19 cellular contexts compared by ENCODE assay signal in the genomic region with DNA sequence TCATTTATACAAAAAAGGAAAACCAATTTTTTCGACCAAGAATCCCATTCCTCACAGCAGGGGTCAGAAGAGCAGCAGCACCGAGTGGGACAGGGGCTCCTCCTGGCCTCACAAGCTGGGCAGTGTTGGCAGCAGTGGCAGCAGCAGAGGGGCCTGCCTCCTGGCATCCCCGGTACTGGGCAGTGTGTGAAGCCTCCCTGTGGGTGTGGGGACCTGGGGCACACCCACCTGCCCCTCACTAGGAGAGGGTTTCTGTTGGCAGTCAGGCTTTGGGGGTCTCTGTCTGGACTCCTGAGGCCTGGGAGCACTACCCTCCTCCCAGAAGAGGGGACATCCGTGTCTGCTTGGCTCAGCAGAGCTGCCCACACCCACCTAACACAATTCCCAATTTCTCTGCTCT.
DNase-seq lines count a peak whose midpoint lies in the region; ATAC-seq and TF ChIP-seq lines count a peak whose summit lies in the region.
"Had no signal": no experiment of that assay in that cellular context is flagged by ENCODE, and none has a peak within 500 bp of the region (broad histone marks: within the 10 kb centered on the region; RNA-seq: fewer than 3 reads in every experiment).

No MANE protein-coding gene starts in this region.

- no peak for TF ChIP-seq CTCF in MCF 10A (IDR thresholded peaks at IDR 0.05; ENCODE audit: unreplicated experiment)
- TF ChIP-seq CTCF in breast epithelium (IDR thresholded peaks at IDR 0.05) = no peak
- no peak for TF ChIP-seq CTCF in HCT116 (IDR thresholded peaks at IDR 0.05 in 2 of 3, conservative IDR thresholded peaks at IDR 0.05 in 1 of 3; ENCODE audit: borderline replicate concordance in 1 of 3, insufficient read depth in 1 of 3, low read depth in 2 of 3, low read length in 2 of 3)
- no peak for TF ChIP-seq CTCF in glutamatergic neuron (IDR thresholded peaks at IDR 0.05; ENCODE audit: partially characterized antibody, unreplicated experiment)
- no peak for TF ChIP-seq CTCF in coronary artery (IDR thresholded peaks at IDR 0.05)

- H3K9me3 ChIP-seq in breast epithelium = no peaks in the 10 kb centered on the region
- no peaks in the 10 kb centered on the region for H3K9me3 ChIP-seq in HCT116 (ENCODE audit: control insufficient read depth in 1 of 2, insufficient read depth in 1 of 2, low read depth in 1 of 2, low read length in 2 of 2)
- H3K9me3 ChIP-seq: A549 had no signal

- H3K27ac Mint-ChIP-seq in MCF 10A (ENCODE audit: low read depth, unreplicated experiment) = no peak overlapping the region
- H3K27ac Mint-ChIP-seq in glutamatergic neuron (ENCODE audit: unreplicated experiment) = peak overlapping the region; percentile 43
- H3K27ac Mint-ChIP-seq: CD4-positive, CD25-positive, alpha-beta regulatory T cell; CD8-positive, alpha-beta memory T cell; H9 had no signal

- DNase-seq in MCF 10A (ENCODE audit: unreplicated experiment) (no peak), breast epithelium (ENCODE audit: low spot score in 2 of 2) (no peak), HCT116 (ENCODE audit: low read depth, low spot score) (no peak), glutamatergic neuron (no peak), coronary artery (ENCODE audit: low spot score) (no peak)
- no peak for DNase-seq in stimulated activated CD4-positive, alpha-beta T cell treated with anti-CD3 and anti-CD28 coated beads, Interleukin-4, amount 100 ng/mL, for 4 hours
- DNase-seq: AML-193; CD4-positive, CD25-positive, alpha-beta regulatory T cell; CD8-positive, alpha-beta memory T cell; COR-L47; DMS 273 treated with DMSO at 0.1 percent for 48 hours; DMS53; DND-41; EL; H9 had no signal

- POLR2A ChIA-PET in MCF 10A (lab: Yijun Ruan, JAX) = no interaction called here
- POLR2A ChIA-PET in HCT116 (lab: Charles Lee) = no interaction called here

- no peaks in the 10 kb centered on the region for H4K20me1 ChIP-seq in HCT116 (ENCODE audit: insufficient read depth)

- H3K27me3 ChIP-seq in breast epithelium (no peaks in the 10 kb centered on the region), HCT116 (ENCODE audit: insufficient read depth, low read length) (no peaks in the 10 kb centered on the region)

- no peak overlapping the region for H3K4me3 Mint-ChIP-seq in MCF 10A (ENCODE audit: unreplicated experiment)
- H3K4me3 Mint-ChIP-seq in glutamatergic neuron (ENCODE audit: unreplicated experiment) = no peak overlapping the region
- H3K4me3 Mint-ChIP-seq: CD4-positive, CD25-positive, alpha-beta regulatory T cell; CD8-positive, alpha-beta memory T cell; H9 had no signal

- ATAC-seq in HCT116 (no peak), GM21423 (IDR thresholded peaks at IDR 0.05; ENCODE audit: unreplicated experiment) (no peak)
- ATAC-seq: A549 had no signal

- peaks cover 0 to 4% of the 10 kb centered on the region in 2 donors for H3K4me1 ChIP-seq in breast epithelium
- no peaks in the 10 kb centered on the region for H3K4me1 ChIP-seq in HCT116 (ENCODE audit: control insufficient read depth in 1 of 2, insufficient read depth in 2 of 2, low read length in 2 of 2)
- H3K4me1 ChIP-seq: A549 had no signal

- H3K36me3 ChIP-seq in breast epithelium = no peaks in the 10 kb centered on the region
- peaks cover 0 to 2% of the 10 kb centered on the region in 2 experiments; a peak in 1 of 4 replicates for H3K36me3 ChIP-seq in HCT116 (ENCODE audit: control insufficient read depth in 1 of 2, insufficient read depth in 2 of 2, low read length in 2 of 2)

- no peak overlapping the region for H3K4me2 ChIP-seq in HCT116 (ENCODE audit: low read length)
- H3K4me2 ChIP-seq: A549, KMS-11 had no signal

- no peaks in the 10 kb centered on the region for H3K9me3 Mint-ChIP-seq in MCF 10A (ENCODE audit: unreplicated experiment)
- peaks cover 3% of the 10 kb centered on the region for H3K9me3 Mint-ChIP-seq in glutamatergic neuron (ENCODE audit: unreplicated experiment)
- H3K9me3 Mint-ChIP-seq: CD4-positive, CD25-positive, alpha-beta regulatory T cell; CD8-positive, alpha-beta memory T cell; H9 had no signal

- BruUV-seq in MCF 10A (replicated peaks; lab: Mats Ljungman, UMichigan) = TSS peak; percentile 26
- BruUV-seq in HCT116 (replicated peaks; lab: Mats Ljungman, UMichigan) = TSS peak; percentile 31

- no peaks in the 10 kb centered on the region for H3K27me3 Mint-ChIP-seq in MCF 10A (ENCODE audit: insufficient read depth, unreplicated experiment)
- peaks cover 5% of the 10 kb centered on the region for H3K27me3 Mint-ChIP-seq in glutamatergic neuron (ENCODE audit: unreplicated experiment)

- H3K79me2 ChIP-seq in HCT116 (ENCODE audit: insufficient read depth, low read length) = no peaks in the 10 kb centered on the region

- intact Hi-C loops in MCF 10A (cut with micrococcal nuclease) = no loop called here
- intact Hi-C loops in breast epithelium (cut with DNase I; ENCODE audit: low total_unique reads) = loop anchor here (10.0 kb wide), 1 partner anchor 444 kb away; no protein-coding TSS in a partner anchor
- intact Hi-C loops in HCT116 (cut with micrococcal nuclease) = no loop called here

- CTCF ChIA-PET in MCF 10A (lab: Yijun Ruan, JAX) (interaction anchor here (0.6 kb wide), 1 partner anchor 522 kb away, joined by 3 read pairs; no protein-coding TSS in a partner anchor), HCT116 (lab: Charles Lee) (no interaction called here)

- no peak overlapping the region for H2AFZ ChIP-seq in HCT116 (ENCODE audit: low read depth, low read length, poor library complexity, severe bottlenecking)

- TF ChIP-seq RAD21 in HCT116 (IDR thresholded peaks at IDR 0.05; ENCODE audit: low read depth) = no peak

- H3K4me1 Mint-ChIP-seq in MCF 10A (ENCODE audit: insufficient read depth, unreplicated experiment) (peaks cover 4% of the 10 kb centered on the region), glutamatergic neuron (ENCODE audit: low read depth, unreplicated experiment) (peaks cover 26% of the 10 kb centered on the region)
- H3K4me1 Mint-ChIP-seq: CD4-positive, CD25-positive, alpha-beta regulatory T cell; CD8-positive, alpha-beta memory T cell had no signal

- RAD21 ChIA-PET in HCT116 (lab: Charles Lee; ENCODE audit: low non-redundant PET in 1 of 2, low total read pairs in 2 of 2, uncharacterized antibody in 2 of 2, unreplicated experiment in 2 of 2) = no interaction called here

- no peak overlapping the region for H3K9ac ChIP-seq in HCT116 (ENCODE audit: low read length)
- H3K9ac ChIP-seq: KMS-11 had no signal

- no peak for TF ChIP-seq POLR2A in breast epithelium (IDR thresholded peaks at IDR 0.05)
- TF ChIP-seq POLR2A in HCT116 (IDR thresholded peaks at IDR 0.05; ENCODE audit: borderline replicate concordance, extremely low read depth, insufficient read depth, insufficient read length) = no peak

- H3K36me3 Mint-ChIP-seq in MCF 10A (ENCODE audit: insufficient read depth, unreplicated experiment) (peaks cover 9% of the 10 kb centered on the region), glutamatergic neuron (ENCODE audit: unreplicated experiment) (no peaks in the 10 kb centered on the region)
- H3K36me3 Mint-ChIP-seq: CD4-positive, CD25-positive, alpha-beta regulatory T cell; CD8-positive, alpha-beta memory T cell had no signal

- no peaks in the 10 kb centered on the region for H3K9me2 ChIP-seq in HCT116 (ENCODE audit: insufficient read depth)

- H3K4me3 ChIP-seq in breast epithelium = no peak overlapping the region
- no peak overlapping the region for H3K4me3 ChIP-seq in HCT116 (replicated peaks in 1 of 2; ENCODE audit: low read depth in 1 of 2, low read length in 2 of 2)
- no peak overlapping the region for H3K4me3 ChIP-seq in coronary artery
- H3K4me3 ChIP-seq: A549 had no signal

- H3K27ac ChIP-seq in breast epithelium (no peak overlapping the region), HCT116 (ENCODE audit: low read depth, low read length) (no peak overlapping the region), coronary artery (no peak overlapping the region)
- H3K27ac ChIP-seq: 22Rv1, A549, KMS-11 had no signal

TF ChIP-seq in HCT116, 20 proteins besides CTCF, POLR2A, EP300 and RAD21:
- TF ChIP-seq YY1 (IDR thresholded peaks at IDR 0.05; ENCODE audit: extremely low read depth, insufficient replicate concordance, low read depth, low read length) (no peak), ATF3 (IDR thresholded peaks at IDR 0.05) (no peak), ZBTB33 (IDR thresholded peaks at IDR 0.05; ENCODE audit: extremely low read depth, insufficient replicate concordance, low read length) (no peak)
- TF ChIP-seq, protein P1, sequence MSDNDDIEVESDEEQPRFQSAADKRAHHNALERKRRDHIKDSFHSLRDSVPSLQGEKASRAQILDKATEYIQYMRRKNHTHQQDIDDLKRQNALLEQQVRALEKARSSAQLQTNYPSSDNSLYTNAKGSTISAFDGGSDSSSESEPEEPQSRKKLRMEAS (IDR thresholded peaks at IDR 0.05) = no peak
